ENCODE assay signal across 23 cellular contexts in the genomic region with DNA sequence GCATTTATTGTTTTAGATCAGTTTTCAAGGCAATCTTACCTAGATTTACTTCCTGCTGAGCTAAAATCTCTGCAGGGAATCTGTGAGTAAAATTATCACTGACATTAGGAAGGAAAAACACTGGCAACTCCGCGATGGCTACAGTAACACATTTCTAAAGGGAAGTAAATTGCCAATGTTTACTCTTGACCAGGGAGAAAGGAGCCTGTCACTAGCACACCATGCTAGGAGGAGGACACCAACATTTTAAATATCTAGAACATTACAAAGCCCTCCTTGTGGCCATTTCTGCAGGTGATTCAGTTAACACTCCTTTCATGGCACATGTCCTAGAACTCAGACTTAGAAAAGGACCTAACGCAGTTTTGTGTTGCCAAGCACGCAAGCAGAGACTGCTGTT.
"Had no signal": no experiment of that assay in that cellular context is flagged by ENCODE, and none has a peak within 500 bp of the region (broad histone marks: within the 10 kb centered on the region; RNA-seq: fewer than 3 reads in every experiment).

No MANE protein-coding gene starts in this region.

- H3K36me3 ChIP-seq: adrenal gland, left lung, pancreas, sigmoid colon, spleen, thoracic aorta, upper lobe of right lung had no signal

- DNase-seq: activated CD4-positive, alpha-beta T cell treated with anti-CD3 and anti-CD28 coated beads for 36 hours; activated CD4-positive, alpha-beta T cell treated with anti-CD3 and anti-CD28 coated beads, Interleukin-2, amount 50 U/mL, for 48 hours; activated gamma-delta T cell treated with Interleukin-2 at 50 U/mL for 16 hours; adrenal gland; dorsolateral prefrontal cortex; erythroblast; head of caudate nucleus; left lung; mammary epithelial cell; naive B cell; pancreas; sigmoid colon; spleen; stimulated activated CD4-positive, alpha-beta T cell treated with anti-CD3 and anti-CD28 coated beads, Interleukin-4, amount 100 ng/mL, for 4 hours; upper lobe of right lung had no signal

- H3K4me1 ChIP-seq: adrenal gland, left lung, pancreas, upper lobe of right lung had no signal

- H3K4me3 Mint-ChIP-seq: activated CD4-positive, alpha-beta T cell treated with anti-CD3 and anti-CD28 coated beads for 36 hours; activated T-helper 1 cell treated with anti-CD3 and anti-CD28 coated beads, Interleukin-12 subunit alpha, Interleukin-12 subunit beta, Interleukin-2, Interleukin-4 antibody, amounts not matched to agents 30 ng/mL and 10 ng/mL and 1 ng/mL, durations not matched to agents 14 hours and 24 hours and 36 hours; naive B cell; stimulated activated memory B cell treated with anti-CD40 and anti-IgM and Interleukin-4, amounts not matched to agents 10 μg/mL and 1 μg/mL and 100 μg/mL, for 72 hours; T-helper 2 cell treated with Interferon-gamma antibody and Interleukin-4, amounts not matched to agents 5 μg/mL and 100 μg/mL, for 36 hours had no signal

- H3K9me3 ChIP-seq: adrenal gland, left lung, pancreas, sigmoid colon, spleen, thoracic aorta, upper lobe of right lung had no signal

- FAIRE-seq: bronchial epithelial cell, frontal cortex, pancreas, TTC549 had no signal

- H3K27ac Mint-ChIP-seq: activated CD4-positive, alpha-beta T cell treated with anti-CD3 and anti-CD28 coated beads for 36 hours; activated naive CD4-positive, alpha-beta T cell treated with anti-CD3 and anti-CD28 coated beads, Interleukin-2, amount 50 U/mL, for 72 hours; activated T-helper 1 cell treated with anti-CD3 and anti-CD28 coated beads, Interleukin-12 subunit alpha, Interleukin-12 subunit beta, Interleukin-2, Interleukin-4 antibody, amounts not matched to agents 30 ng/mL and 10 ng/mL and 1 ng/mL, durations not matched to agents 14 hours and 24 hours and 36 hours; naive B cell; stimulated activated memory B cell treated with anti-CD40 and anti-IgM and Interleukin-4, amounts not matched to agents 10 μg/mL and 1 μg/mL and 100 μg/mL, for 72 hours; T-helper 2 cell treated with Interferon-gamma antibody and Interleukin-4, amounts not matched to agents 5 μg/mL and 100 μg/mL, for 36 hours had no signal

- ATAC-seq: activated CD4-positive, alpha-beta T cell treated with anti-CD3 and anti-CD28 coated beads for 36 hours; activated naive CD4-positive, alpha-beta T cell treated with anti-CD3 and anti-CD28 coated beads, Interleukin-2, amount 50 U/mL, for 72 hours; left lung; stimulated activated memory B cell treated with anti-CD40 and anti-IgM and Interleukin-4, amounts not matched to agents 10 μg/mL and 1 μg/mL and 100 μg/mL, for 72 hours; upper lobe of right lung had no signal

- H3K27me3 ChIP-seq: adrenal gland, dorsolateral prefrontal cortex, left lung, pancreas, sigmoid colon, spleen, upper lobe of right lung had no signal

- H3K27me3 Mint-ChIP-seq: activated CD4-positive, alpha-beta T cell treated with anti-CD3 and anti-CD28 coated beads for 36 hours; naive B cell; stimulated activated memory B cell treated with anti-CD40 and anti-IgM and Interleukin-4, amounts not matched to agents 10 μg/mL and 1 μg/mL and 100 μg/mL, for 72 hours had no signal

- H3K9me3 Mint-ChIP-seq: activated naive CD4-positive, alpha-beta T cell treated with anti-CD3 and anti-CD28 coated beads, Interleukin-2, amount 50 U/mL, for 72 hours; activated T-helper 1 cell treated with anti-CD3 and anti-CD28 coated beads, Interleukin-12 subunit alpha, Interleukin-12 subunit beta, Interleukin-2, Interleukin-4 antibody, amounts not matched to agents 30 ng/mL and 10 ng/mL and 1 ng/mL, durations not matched to agents 14 hours and 24 hours and 36 hours; naive B cell; stimulated activated memory B cell treated with anti-CD40 and anti-IgM and Interleukin-4, amounts not matched to agents 10 μg/mL and 1 μg/mL and 100 μg/mL, for 72 hours; T-helper 2 cell treated with Interferon-gamma antibody and Interleukin-4, amounts not matched to agents 5 μg/mL and 100 μg/mL, for 36 hours had no signal

- H3K27ac ChIP-seq: adrenal gland, left lung, pancreas, sigmoid colon, spleen, thoracic aorta, upper lobe of right lung had no signal

- H3K4me3 ChIP-seq: adrenal gland, left lung, pancreas, sigmoid colon, spleen, thoracic aorta, upper lobe of right lung had no signal

- H3K36me3 Mint-ChIP-seq: activated naive CD4-positive, alpha-beta T cell treated with anti-CD3 and anti-CD28 coated beads, Interleukin-2, amount 50 U/mL, for 72 hours; naive B cell had no signal
